ENCODE assay signal across 1 cellular context in the genomic region with DNA sequence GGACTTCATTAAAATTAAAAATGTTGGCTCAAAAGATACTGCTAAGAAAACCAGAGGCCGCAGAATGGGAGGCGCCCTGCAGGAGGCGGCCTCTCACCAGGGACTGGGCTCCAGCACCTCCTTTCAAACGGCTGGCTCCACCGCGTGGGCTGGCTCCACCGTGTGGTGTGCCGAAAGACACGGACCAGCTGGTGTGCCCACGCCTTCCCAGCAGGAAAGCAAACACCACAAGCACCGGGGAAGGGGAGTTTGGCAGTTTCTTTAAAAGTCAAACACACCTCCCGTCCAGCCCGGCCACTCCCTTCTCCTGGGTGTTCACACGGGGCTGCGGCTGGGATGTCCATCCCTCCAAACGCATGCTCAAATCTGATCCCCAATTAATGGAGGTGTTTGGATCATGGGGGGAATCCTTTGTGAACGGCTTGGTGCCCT.
TF ChIP-seq lines count a peak whose summit lies in the region.

No MANE protein-coding gene starts in this region.

TF ChIP-seq in HepG2, 621 proteins besides CTCF, POLR2A, EP300 and RAD21 (continued from another document and continues in another):
- TF ChIP-seq, protein P1, sequence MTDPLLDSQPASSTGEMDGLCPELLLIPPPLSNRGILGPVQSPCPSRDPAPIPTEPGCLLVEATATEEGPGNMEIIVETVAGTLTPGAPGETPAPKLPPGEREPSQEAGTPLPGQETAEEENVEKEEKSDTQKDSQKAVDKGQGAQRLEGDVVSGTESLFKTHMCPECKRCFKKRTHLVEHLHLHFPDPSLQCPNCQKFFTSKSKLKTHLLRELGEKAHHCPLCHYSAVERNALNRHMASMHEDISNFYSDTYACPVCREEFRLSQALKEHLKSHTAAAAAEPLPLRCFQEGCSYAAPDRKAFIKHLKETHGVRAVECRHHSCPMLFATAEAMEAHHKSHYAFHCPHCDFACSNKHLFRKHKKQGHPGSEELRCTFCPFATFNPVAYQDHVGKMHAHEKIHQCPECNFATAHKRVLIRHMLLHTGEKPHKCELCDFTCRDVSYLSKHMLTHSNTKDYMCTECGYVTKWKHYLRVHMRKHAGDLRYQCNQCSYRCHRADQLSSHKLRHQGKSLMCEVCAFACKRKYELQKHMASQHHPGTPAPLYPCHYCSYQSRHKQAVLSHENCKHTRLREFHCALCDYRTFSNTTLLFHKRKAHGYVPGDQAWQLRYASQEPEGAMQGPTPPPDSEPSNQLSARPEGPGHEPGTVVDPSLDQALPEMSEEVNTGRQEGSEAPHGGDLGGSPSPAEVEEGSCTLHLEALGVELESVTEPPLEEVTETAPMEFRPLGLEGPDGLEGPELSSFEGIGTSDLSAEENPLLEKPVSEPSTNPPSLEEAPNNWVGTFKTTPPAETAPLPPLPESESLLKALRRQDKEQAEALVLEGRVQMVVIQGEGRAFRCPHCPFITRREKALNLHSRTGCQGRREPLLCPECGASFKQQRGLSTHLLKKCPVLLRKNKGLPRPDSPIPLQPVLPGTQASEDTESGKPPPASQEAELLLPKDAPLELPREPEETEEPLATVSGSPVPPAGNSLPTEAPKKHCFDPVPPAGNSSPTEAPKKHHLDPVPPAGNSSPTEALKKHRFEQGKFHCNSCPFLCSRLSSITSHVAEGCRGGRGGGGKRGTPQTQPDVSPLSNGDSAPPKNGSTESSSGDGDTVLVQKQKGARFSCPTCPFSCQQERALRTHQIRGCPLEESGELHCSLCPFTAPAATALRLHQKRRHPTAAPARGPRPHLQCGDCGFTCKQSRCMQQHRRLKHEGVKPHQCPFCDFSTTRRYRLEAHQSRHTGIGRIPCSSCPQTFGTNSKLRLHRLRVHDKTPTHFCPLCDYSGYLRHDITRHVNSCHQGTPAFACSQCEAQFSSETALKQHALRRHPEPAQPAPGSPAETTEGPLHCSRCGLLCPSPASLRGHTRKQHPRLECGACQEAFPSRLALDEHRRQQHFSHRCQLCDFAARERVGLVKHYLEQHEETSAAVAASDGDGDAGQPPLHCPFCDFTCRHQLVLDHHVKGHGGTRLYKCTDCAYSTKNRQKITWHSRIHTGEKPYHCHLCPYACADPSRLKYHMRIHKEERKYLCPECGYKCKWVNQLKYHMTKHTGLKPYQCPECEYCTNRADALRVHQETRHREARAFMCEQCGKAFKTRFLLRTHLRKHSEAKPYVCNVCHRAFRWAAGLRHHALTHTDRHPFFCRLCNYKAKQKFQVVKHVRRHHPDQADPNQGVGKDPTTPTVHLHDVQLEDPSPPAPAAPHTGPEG (CRISPR knock-in tag; IDR thresholded peaks at IDR 0.05), result no peak
- TF ChIP-seq ARNT (IDR thresholded peaks at IDR 0.05) (no peak), HNRNPLL (IDR thresholded peaks at IDR 0.05; ENCODE audit: low read depth, low read length, poor library complexity, severe bottlenecking) (no peak), NCOA5 (CRISPR knock-in tag; IDR thresholded peaks at IDR 0.05) (no peak), ZSCAN25 (CRISPR knock-in tag; IDR thresholded peaks at IDR 0.05) (0 out of 2 replicates have a peak, but pooled peaks have one; percentile 29), RXRB (CRISPR knock-in tag; IDR thresholded peaks at IDR 0.05; ENCODE audit: borderline replicate concordance) (no peak; the same call in 1 of the 2 replicates), NBN (conservative IDR thresholded peaks at IDR 0.05) (no peak), ZNF24 (IDR thresholded peaks at IDR 0.05) (no peak), ZSCAN31 (CRISPR knock-in tag; IDR thresholded peaks at IDR 0.05; ENCODE audit: low read depth) (no peak), MED1 (CRISPR knock-in tag; IDR thresholded peaks at IDR 0.05) (peak; percentile 41; the same call in 1 of the 2 replicates), LCORL (IDR thresholded peaks at IDR 0.05) (no peak), LCORL (CRISPR knock-in tag; IDR thresholded peaks at IDR 0.05) (no peak), SALL1 (CRISPR knock-in tag; IDR thresholded peaks at IDR 0.05) (peak; percentile 64; the same call in 1 of the 2 replicates), MEIS2 (CRISPR knock-in tag; IDR thresholded peaks at IDR 0.05) (peak; percentile 32; the same call in 1 of the 2 replicates), ZNF782 (CRISPR knock-in tag; IDR thresholded peaks at IDR 0.05; ENCODE audit: borderline replicate concordance) (no peak), XRCC5 (optimal IDR thresholded peaks at IDR 0.05; ENCODE audit: low read length) (peak; percentile 91), MTF2 (CRISPR knock-in tag; IDR thresholded peaks at IDR 0.05; ENCODE audit: borderline replicate concordance) (no peak), EHMT2 (IDR thresholded peaks at IDR 0.05; ENCODE audit: borderline replicate concordance, low read depth, low read length) (no peak), ZNF777 (CRISPR knock-in tag; IDR thresholded peaks at IDR 0.05) (no peak), NRL (CRISPR knock-in tag; IDR thresholded peaks at IDR 0.05; ENCODE audit: borderline replicate concordance) (peak; percentile 72), HMG20A (CRISPR knock-in tag; IDR thresholded peaks at IDR 0.05; ENCODE audit: borderline replicate concordance) (no peak), SMAD9 (CRISPR knock-in tag; IDR thresholded peaks at IDR 0.05) (no peak), NCOA1 (CRISPR knock-in tag; IDR thresholded peaks at IDR 0.05) (no peak), ONECUT2 (CRISPR knock-in tag; IDR thresholded peaks at IDR 0.05) (no peak), SMAD1 (CRISPR knock-in tag; IDR thresholded peaks at IDR 0.05; ENCODE audit: borderline replicate concordance, low read depth) (no peak), ZNF430 (CRISPR knock-in tag; IDR thresholded peaks at IDR 0.05) (no peak), ZNF567 (CRISPR knock-in tag; IDR thresholded peaks at IDR 0.05; ENCODE audit: borderline replicate concordance) (no peak)
- TF ChIP-seq, protein P2, sequence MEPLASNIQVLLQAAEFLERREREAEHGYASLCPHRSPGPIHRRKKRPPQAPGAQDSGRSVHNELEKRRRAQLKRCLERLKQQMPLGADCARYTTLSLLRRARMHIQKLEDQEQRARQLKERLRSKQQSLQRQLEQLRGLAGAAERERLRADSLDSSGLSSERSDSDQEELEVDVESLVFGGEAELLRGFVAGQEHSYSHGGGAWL (CRISPR knock-in tag; IDR thresholded peaks at IDR 0.05), result no peak
- TF ChIP-seq, protein P3, sequence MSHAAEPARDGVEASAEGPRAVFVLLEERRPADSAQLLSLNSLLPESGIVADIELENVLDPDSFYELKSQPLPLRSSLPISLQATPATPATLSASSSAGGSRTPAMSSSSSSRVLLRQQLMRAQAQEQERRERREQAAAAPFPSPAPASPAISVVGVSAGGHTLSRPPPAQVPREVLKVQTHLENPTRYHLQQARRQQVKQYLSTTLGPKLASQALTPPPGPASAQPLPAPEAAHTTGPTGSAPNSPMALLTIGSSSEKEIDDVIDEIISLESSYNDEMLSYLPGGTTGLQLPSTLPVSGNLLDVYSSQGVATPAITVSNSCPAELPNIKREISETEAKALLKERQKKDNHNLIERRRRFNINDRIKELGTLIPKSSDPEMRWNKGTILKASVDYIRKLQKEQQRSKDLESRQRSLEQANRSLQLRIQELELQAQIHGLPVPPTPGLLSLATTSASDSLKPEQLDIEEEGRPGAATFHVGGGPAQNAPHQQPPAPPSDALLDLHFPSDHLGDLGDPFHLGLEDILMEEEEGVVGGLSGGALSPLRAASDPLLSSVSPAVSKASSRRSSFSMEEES (CRISPR knock-in tag; IDR thresholded peaks at IDR 0.05), result no peak
- TF ChIP-seq, protein P4, sequence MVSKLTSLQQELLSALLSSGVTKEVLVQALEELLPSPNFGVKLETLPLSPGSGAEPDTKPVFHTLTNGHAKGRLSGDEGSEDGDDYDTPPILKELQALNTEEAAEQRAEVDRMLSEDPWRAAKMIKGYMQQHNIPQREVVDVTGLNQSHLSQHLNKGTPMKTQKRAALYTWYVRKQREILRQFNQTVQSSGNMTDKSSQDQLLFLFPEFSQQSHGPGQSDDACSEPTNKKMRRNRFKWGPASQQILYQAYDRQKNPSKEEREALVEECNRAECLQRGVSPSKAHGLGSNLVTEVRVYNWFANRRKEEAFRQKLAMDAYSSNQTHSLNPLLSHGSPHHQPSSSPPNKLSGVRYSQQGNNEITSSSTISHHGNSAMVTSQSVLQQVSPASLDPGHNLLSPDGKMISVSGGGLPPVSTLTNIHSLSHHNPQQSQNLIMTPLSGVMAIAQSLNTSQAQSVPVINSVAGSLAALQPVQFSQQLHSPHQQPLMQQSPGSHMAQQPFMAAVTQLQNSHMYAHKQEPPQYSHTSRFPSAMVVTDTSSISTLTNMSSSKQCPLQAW (CRISPR knock-in tag; IDR thresholded peaks at IDR 0.05), result 0 out of 2 replicates have a peak, but pooled peaks have one; percentile 44
- TF ChIP-seq, protein P5, sequence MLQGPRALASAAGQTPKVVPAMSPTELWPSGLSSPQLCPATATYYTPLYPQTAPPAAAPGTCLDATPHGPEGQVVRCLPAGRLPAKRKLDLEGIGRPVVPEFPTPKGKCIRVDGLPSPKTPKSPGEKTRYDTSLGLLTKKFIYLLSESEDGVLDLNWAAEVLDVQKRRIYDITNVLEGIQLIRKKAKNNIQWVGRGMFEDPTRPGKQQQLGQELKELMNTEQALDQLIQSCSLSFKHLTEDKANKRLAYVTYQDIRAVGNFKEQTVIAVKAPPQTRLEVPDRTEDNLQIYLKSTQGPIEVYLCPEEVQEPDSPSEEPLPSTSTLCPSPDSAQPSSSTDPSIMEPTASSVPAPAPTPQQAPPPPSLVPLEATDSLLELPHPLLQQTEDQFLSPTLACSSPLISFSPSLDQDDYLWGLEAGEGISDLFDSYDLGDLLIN (CRISPR knock-in tag; IDR thresholded peaks at IDR 0.05; ENCODE audit: borderline replicate concordance), result no peak
- TF ChIP-seq, protein P6, sequence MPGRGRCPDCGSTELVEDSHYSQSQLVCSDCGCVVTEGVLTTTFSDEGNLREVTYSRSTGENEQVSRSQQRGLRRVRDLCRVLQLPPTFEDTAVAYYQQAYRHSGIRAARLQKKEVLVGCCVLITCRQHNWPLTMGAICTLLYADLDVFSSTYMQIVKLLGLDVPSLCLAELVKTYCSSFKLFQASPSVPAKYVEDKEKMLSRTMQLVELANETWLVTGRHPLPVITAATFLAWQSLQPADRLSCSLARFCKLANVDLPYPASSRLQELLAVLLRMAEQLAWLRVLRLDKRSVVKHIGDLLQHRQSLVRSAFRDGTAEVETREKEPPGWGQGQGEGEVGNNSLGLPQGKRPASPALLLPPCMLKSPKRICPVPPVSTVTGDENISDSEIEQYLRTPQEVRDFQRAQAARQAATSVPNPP (CRISPR knock-in tag; IDR thresholded peaks at IDR 0.05), result no peak
- TF ChIP-seq, protein P7, sequence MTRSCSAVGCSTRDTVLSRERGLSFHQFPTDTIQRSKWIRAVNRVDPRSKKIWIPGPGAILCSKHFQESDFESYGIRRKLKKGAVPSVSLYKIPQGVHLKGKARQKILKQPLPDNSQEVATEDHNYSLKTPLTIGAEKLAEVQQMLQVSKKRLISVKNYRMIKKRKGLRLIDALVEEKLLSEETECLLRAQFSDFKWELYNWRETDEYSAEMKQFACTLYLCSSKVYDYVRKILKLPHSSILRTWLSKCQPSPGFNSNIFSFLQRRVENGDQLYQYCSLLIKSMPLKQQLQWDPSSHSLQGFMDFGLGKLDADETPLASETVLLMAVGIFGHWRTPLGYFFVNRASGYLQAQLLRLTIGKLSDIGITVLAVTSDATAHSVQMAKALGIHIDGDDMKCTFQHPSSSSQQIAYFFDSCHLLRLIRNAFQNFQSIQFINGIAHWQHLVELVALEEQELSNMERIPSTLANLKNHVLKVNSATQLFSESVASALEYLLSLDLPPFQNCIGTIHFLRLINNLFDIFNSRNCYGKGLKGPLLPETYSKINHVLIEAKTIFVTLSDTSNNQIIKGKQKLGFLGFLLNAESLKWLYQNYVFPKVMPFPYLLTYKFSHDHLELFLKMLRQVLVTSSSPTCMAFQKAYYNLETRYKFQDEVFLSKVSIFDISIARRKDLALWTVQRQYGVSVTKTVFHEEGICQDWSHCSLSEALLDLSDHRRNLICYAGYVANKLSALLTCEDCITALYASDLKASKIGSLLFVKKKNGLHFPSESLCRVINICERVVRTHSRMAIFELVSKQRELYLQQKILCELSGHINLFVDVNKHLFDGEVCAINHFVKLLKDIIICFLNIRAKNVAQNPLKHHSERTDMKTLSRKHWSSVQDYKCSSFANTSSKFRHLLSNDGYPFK (CRISPR knock-in tag; IDR thresholded peaks at IDR 0.05; ENCODE audit: borderline replicate concordance), result no peak; the same call in 1 of the 2 replicates
- TF ChIP-seq, protein P8, sequence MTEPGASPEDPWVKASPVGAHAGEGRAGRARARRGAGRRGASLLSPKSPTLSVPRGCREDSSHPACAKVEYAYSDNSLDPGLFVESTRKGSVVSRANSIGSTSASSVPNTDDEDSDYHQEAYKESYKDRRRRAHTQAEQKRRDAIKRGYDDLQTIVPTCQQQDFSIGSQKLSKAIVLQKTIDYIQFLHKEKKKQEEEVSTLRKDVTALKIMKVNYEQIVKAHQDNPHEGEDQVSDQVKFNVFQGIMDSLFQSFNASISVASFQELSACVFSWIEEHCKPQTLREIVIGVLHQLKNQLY (CRISPR knock-in tag; IDR thresholded peaks at IDR 0.05), result no peak
- TF ChIP-seq, protein P9, sequence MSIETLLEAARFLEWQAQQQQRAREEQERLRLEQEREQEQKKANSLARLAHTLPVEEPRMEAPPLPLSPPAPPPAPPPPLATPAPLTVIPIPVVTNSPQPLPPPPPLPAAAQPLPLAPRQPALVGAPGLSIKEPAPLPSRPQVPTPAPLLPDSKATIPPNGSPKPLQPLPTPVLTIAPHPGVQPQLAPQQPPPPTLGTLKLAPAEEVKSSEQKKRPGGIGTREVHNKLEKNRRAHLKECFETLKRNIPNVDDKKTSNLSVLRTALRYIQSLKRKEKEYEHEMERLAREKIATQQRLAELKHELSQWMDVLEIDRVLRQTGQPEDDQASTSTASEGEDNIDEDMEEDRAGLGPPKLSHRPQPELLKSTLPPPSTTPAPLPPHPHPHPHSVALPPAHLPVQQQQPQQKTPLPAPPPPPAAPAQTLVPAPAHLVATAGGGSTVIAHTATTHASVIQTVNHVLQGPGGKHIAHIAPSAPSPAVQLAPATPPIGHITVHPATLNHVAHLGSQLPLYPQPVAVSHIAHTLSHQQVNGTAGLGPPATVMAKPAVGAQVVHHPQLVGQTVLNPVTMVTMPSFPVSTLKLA (IDR thresholded peaks at IDR 0.05), result 0 out of 2 replicates have a peak, but pooled peaks have one; percentile 15
